23 cellular contexts compared by ENCODE assay signal in the genomic region with DNA sequence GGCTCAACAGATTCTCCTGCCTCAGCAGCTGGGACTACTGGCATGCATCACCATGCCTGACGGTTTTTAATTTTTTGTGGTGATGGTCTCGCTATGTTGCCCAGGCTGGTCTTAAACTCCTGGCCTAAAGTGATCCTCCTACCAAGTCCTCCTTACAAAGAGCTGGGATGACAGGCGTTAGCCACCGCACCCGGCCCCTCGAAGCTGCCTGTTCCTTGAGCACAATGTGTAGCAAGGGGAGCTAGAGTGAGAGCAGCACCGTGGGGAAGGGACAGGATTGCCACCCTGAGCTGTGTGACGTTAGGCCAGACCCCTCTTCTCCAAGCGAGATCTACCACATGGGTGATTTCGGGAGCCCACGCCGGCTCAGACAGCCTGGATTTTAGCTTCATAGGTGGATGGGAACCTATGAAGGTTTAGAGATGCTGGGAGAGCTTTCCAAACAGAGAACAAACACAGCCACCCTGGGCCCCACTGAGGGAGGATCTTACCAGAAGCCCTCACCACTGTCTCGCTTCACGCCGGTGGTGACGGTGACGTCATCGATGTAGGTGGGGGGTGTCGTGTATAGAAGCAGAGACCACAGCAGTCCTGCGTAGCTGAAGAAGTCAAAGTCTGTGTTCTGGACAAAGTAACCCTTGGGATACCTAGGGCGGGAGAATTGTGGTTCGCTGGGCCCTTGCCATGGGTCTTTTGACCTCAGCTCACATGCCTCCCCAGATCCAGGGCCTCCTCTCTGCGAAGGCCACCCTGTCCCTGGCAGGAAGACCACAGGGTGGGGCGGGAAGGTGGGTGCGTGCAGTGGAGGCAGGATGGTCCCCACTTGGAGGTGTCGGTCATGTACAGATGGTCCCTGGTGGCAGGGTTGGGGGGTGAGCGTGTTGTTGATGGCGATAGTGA. TPM values are rescaled to one million over a fixed set of nuclear protein-coding genes. Genes with fewer than 3 reads are reported as not detected.
DNase-seq lines count a peak whose midpoint lies in the region; ATAC-seq and TF ChIP-seq lines count a peak whose summit lies in the region.
"Had no signal": no experiment of that assay in that cellular context is flagged by ENCODE, and none has a peak within 500 bp of the region (broad histone marks: within the 10 kb centered on the region; RNA-seq: fewer than 3 reads in every experiment).

No MANE protein-coding gene starts in this region.

- H3K36me3 Mint-ChIP-seq in activated naive CD8-positive, alpha-beta T cell, result peaks cover 4% of the 10 kb centered on the region
- H3K36me3 Mint-ChIP-seq in activated naive CD8-positive, alpha-beta T cell treated with anti-CD3 and anti-CD28 coated beads for 36 hours, result peaks cover 34% of the 10 kb centered on the region
- H3K36me3 Mint-ChIP-seq in activated T-cell treated with anti-CD3 and anti-CD28 coated beads, Interleukin-2, amount 50 U/mL, for 72 hours (ENCODE audit: insufficient read depth in 2 of 2), result peaks cover 18 to 28% of the 10 kb centered on the region in 2 donors
- H3K36me3 Mint-ChIP-seq in naive B cell (peaks cover 8 to 19% of the 10 kb centered on the region in 2 donors), type B pancreatic cell (peaks cover 16% of the 10 kb centered on the region)

- H3K27ac Mint-ChIP-seq in activated naive CD8-positive, alpha-beta T cell, result peak overlapping the region; percentile 34
- no peak overlapping the region for H3K27ac Mint-ChIP-seq in activated naive CD8-positive, alpha-beta T cell treated with anti-CD3 and anti-CD28 coated beads for 36 hours
- H3K27ac Mint-ChIP-seq in activated T-cell treated with anti-CD3 and anti-CD28 coated beads, Interleukin-2, amount 50 U/mL, for 72 hours, result peak overlapping the region; percentile 25
- H3K27ac Mint-ChIP-seq in naive B cell (peak overlapping the region in 4 of 6 donors; percentile 47 to 83 (median 78)), type B pancreatic cell (no peak overlapping the region)

- no peak for TF ChIP-seq CTCF in type B pancreatic cell (conservative IDR thresholded peaks at IDR 0.05)

- H3K27me3 Mint-ChIP-seq in activated naive CD8-positive, alpha-beta T cell, result no peaks in the 10 kb centered on the region
- no peaks in the 10 kb centered on the region for H3K27me3 Mint-ChIP-seq in activated naive CD8-positive, alpha-beta T cell treated with anti-CD3 and anti-CD28 coated beads for 36 hours
- no peaks in the 10 kb centered on the region for H3K27me3 Mint-ChIP-seq in activated T-cell treated with anti-CD3 and anti-CD28 coated beads, Interleukin-2, amount 50 U/mL, for 72 hours (ENCODE audit: low read depth)
- H3K27me3 Mint-ChIP-seq in naive B cell (no peaks in the 10 kb centered on the region), type B pancreatic cell (no peaks in the 10 kb centered on the region)

- H3K9me3 Mint-ChIP-seq in activated naive CD8-positive, alpha-beta T cell (ENCODE audit: low read depth), result no peaks in the 10 kb centered on the region
- H3K9me3 Mint-ChIP-seq in activated naive CD8-positive, alpha-beta T cell treated with anti-CD3 and anti-CD28 coated beads for 36 hours, result no peaks in the 10 kb centered on the region
- H3K9me3 Mint-ChIP-seq in activated T-cell treated with anti-CD3 and anti-CD28 coated beads, Interleukin-2, amount 50 U/mL, for 72 hours, result no peaks in the 10 kb centered on the region
- no peaks in the 10 kb centered on the region for H3K9me3 Mint-ChIP-seq in naive B cell
- no peaks in the 10 kb centered on the region for H3K9me3 Mint-ChIP-seq in type B pancreatic cell

- peak overlapping the region; percentile 46 for H3K4me3 Mint-ChIP-seq in activated naive CD8-positive, alpha-beta T cell
- no peak overlapping the region for H3K4me3 Mint-ChIP-seq in activated naive CD8-positive, alpha-beta T cell treated with anti-CD3 and anti-CD28 coated beads for 36 hours
- peak overlapping the region; percentile 4 to 63 for H3K4me3 Mint-ChIP-seq in activated T-cell treated with anti-CD3 and anti-CD28 coated beads, Interleukin-2, amount 50 U/mL, for 72 hours
- H3K4me3 Mint-ChIP-seq in naive B cell, result peak overlapping the region in 7 of 8 donors; percentile 12 to 76 (median 60)
- peak overlapping the region; percentile 72 for H3K4me3 Mint-ChIP-seq in type B pancreatic cell

- DNase-seq in activated naive CD8-positive, alpha-beta T cell treated with anti-CD3 and anti-CD28 coated beads for 36 hours, result no peak
- peak; percentile 32 to 39 for DNase-seq in activated T-cell treated with anti-CD3 and anti-CD28 coated beads, Interleukin-2, amount 50 U/mL, for 72 hours
- DNase-seq in naive B cell (no peak), type B pancreatic cell (ENCODE audit: extremely low spot score, unreplicated experiment) (no peak), SK-N-DZ (ENCODE audit: low spot score) (no peak)
- DNase-seq: GOT3; NCI-H1092; NCI-H2029 treated with DMSO at 0.1 percent for 48 hours; NCI-H446 treated with DMSO at 0.1 percent for 48 hours; NK-92 treated with Interleukin-12 subunit alpha and Interleukin-12 subunit beta, amount 100 ng/mL, for 24 hours; psoas muscle had no signal

- ATAC-seq in activated T-cell treated with anti-CD3 and anti-CD28 coated beads, Interleukin-2, amount 50 U/mL, for 72 hours (replicated peaks in 1 of 2), result no peak
- no peak for ATAC-seq in naive B cell (ENCODE audit: low read depth in 2 of 2)
- no peak for ATAC-seq in HG03280 (IDR thresholded peaks at IDR 0.05; ENCODE audit: unreplicated experiment)
- no peak for ATAC-seq in GM18867 (IDR thresholded peaks at IDR 0.05; ENCODE audit: unreplicated experiment)
- ATAC-seq: psoas muscle had no signal

- H3K4me1 Mint-ChIP-seq in activated naive CD8-positive, alpha-beta T cell (ENCODE audit: low read depth), result peaks cover 24% of the 10 kb centered on the region
- H3K4me1 Mint-ChIP-seq in activated naive CD8-positive, alpha-beta T cell treated with anti-CD3 and anti-CD28 coated beads for 36 hours, result peaks cover 36% of the 10 kb centered on the region
- H3K4me1 Mint-ChIP-seq in activated T-cell treated with anti-CD3 and anti-CD28 coated beads, Interleukin-2, amount 50 U/mL, for 72 hours (ENCODE audit: low read depth), result peaks cover 51% of the 10 kb centered on the region
- H3K4me1 Mint-ChIP-seq in naive B cell (peaks cover 7 to 31% (median 30%) of the 10 kb centered on the region in 3 donors), type B pancreatic cell (ENCODE audit: unreplicated experiment) (peaks cover 5% of the 10 kb centered on the region)

RNA-seq across cellular contexts. Expression of a gene that starts 23.1 kb away (rescaled TPM):
- 10 to 100 TPM; 17.1 to 17.4 TPM for total RNA-seq in activated naive CD8-positive, alpha-beta T cell treated with anti-CD3 and anti-CD28 coated beads for 36 hours
- total RNA-seq in activated T-cell treated with anti-CD3 and anti-CD28 coated beads, Interleukin-2, amount 50 U/mL, for 72 hours, result 10 to 100 TPM; 22.7 to 22.9 TPM
- 1 to 10 TPM in 5 of 6 donors, under 1 TPM in 1; 0.78 to 3.9 (median 1.9) TPM for polyA plus RNA-seq in naive B cell (ENCODE audit: low read depth in 6 of 6)
- not detected in 2 replicates for total RNA-seq in type B pancreatic cell (ENCODE audit: low replicate concordance)
- not detected in 2 replicates for polyA plus RNA-seq in SK-N-DZ (2014; cell fraction: cytosol; rRNA removed)
- 0.08 TPM in 1 of 2 replicates, not detected in the other for polyA plus RNA-seq in SK-N-DZ (2014; cell fraction: nucleus; rRNA removed)
- total RNA-seq: cardiac muscle cell, dermis microvascular lymphatic vessel endothelial cell, fibroblast of villous mesenchyme, hepatocyte, HT-29, ureter had no signal

RNA-seq across cellular contexts. Expression of a gene that starts 37.0 kb away (rescaled TPM):
- total RNA-seq in activated naive CD8-positive, alpha-beta T cell treated with anti-CD3 and anti-CD28 coated beads for 36 hours, result 1 to 10 TPM; 1.9 to 2.4 TPM
- total RNA-seq in activated T-cell treated with anti-CD3 and anti-CD28 coated beads, Interleukin-2, amount 50 U/mL, for 72 hours, result 1 to 10 TPM; 1.6 to 1.8 TPM
- 1 to 10 TPM in 1 of 6 donors, under 1 TPM in 4, not detected in 1; 0.22 to 1.0 (median 0.47) TPM for polyA plus RNA-seq in naive B cell (ENCODE audit: low read depth in 6 of 6)
- total RNA-seq in type B pancreatic cell (ENCODE audit: low replicate concordance), result 10.7 and 12.3 TPM in 2 replicates
- 4.2 and 5.7 TPM in 2 replicates for polyA plus RNA-seq in SK-N-DZ (2014; cell fraction: cytosol; rRNA removed)
- polyA plus RNA-seq in SK-N-DZ (2014; cell fraction: nucleus; rRNA removed), result 3.6 and 4.7 TPM in 2 replicates

RNA-seq across cellular contexts. Expression of a gene that starts 40.3 kb away (rescaled TPM):
- total RNA-seq in activated naive CD8-positive, alpha-beta T cell treated with anti-CD3 and anti-CD28 coated beads for 36 hours, result under 1 TPM in 1 of 2 experiments, not detected in 1; 0.48 TPM
- 1 to 10 TPM in 1 of 2 donors, under 1 TPM in 1; 0.90 to 1.7 TPM for total RNA-seq in activated T-cell treated with anti-CD3 and anti-CD28 coated beads, Interleukin-2, amount 50 U/mL, for 72 hours
- polyA plus RNA-seq in naive B cell (ENCODE audit: low read depth in 6 of 6), result 1,000 to 10,000 TPM in 5 of 6 donors, 100 to 1,000 TPM in 1; 910 to 1,673 (median 1,335) TPM
- total RNA-seq in type B pancreatic cell (ENCODE audit: low replicate concordance), result 0.92 TPM in 1 of 2 replicates, not detected in the other
- polyA plus RNA-seq in SK-N-DZ (2014; cell fraction: cytosol; rRNA removed), result not detected in 2 replicates
- not detected in 2 replicates for polyA plus RNA-seq in SK-N-DZ (2014; cell fraction: nucleus; rRNA removed)
- total RNA-seq: dermis microvascular lymphatic vessel endothelial cell, fibroblast of villous mesenchyme, hepatocyte, HT-29, lung, skeletal muscle tissue, ureter had no signal
- polyA plus RNA-seq: hepatocyte had no signal

RNA-seq across cellular contexts. Expression of a gene that starts 48.8 kb away (rescaled TPM):
- under 1 TPM; 0.33 to 0.74 TPM for total RNA-seq in activated naive CD8-positive, alpha-beta T cell treated with anti-CD3 and anti-CD28 coated beads for 36 hours
- total RNA-seq in activated T-cell treated with anti-CD3 and anti-CD28 coated beads, Interleukin-2, amount 50 U/mL, for 72 hours, result 1 to 10 TPM in 1 of 2 donors, under 1 TPM in 1; 0.72 to 1.5 TPM
- 1 to 10 TPM in 2 of 6 donors, under 1 TPM in 2, not detected in 2; 0.13 to 4.9 (median 1.0) TPM for polyA plus RNA-seq in naive B cell (ENCODE audit: low read depth in 6 of 6)
- total RNA-seq in type B pancreatic cell (ENCODE audit: low replicate concordance), result 1.7 TPM in 1 of 2 replicates, not detected in the other
- polyA plus RNA-seq in SK-N-DZ (2014; cell fraction: cytosol; rRNA removed), result 0.13 TPM in 1 of 2 replicates, not detected in the other
- polyA plus RNA-seq in SK-N-DZ (2014; cell fraction: nucleus; rRNA removed), result 0.10 and 0.27 TPM in 2 replicates
- total RNA-seq: cardiac muscle cell, hepatocyte, HT-29, myocyte, skeletal muscle tissue had no signal

RNA-seq across cellular contexts. Expression of a gene that starts 53.8 kb away (rescaled TPM):
- 100 to 1,000 TPM; 224 to 241 TPM for total RNA-seq in activated naive CD8-positive, alpha-beta T cell treated with anti-CD3 and anti-CD28 coated beads for 36 hours
- 10 to 100 TPM; 54.4 to 62.5 TPM for total RNA-seq in activated T-cell treated with anti-CD3 and anti-CD28 coated beads, Interleukin-2, amount 50 U/mL, for 72 hours
- 10 to 100 TPM; 36.3 to 65.9 (median 62.6) TPM for polyA plus RNA-seq in naive B cell (ENCODE audit: low read depth in 6 of 6)
- total RNA-seq in type B pancreatic cell (ENCODE audit: low replicate concordance), result 87.2 and 156 TPM in 2 replicates
- polyA plus RNA-seq in SK-N-DZ (2014; cell fraction: cytosol; rRNA removed), result 9.1 and 9.4 TPM in 2 replicates
- 0.59 and 46.4 TPM in 2 replicates for polyA plus RNA-seq in SK-N-DZ (2014; cell fraction: nucleus; rRNA removed)

Comparison
In these comparisons a context has a peak if more than half of its experiments do, and no peak if none do; other contexts are left out.
1. H3K27ac Mint-ChIP-seq: peak in activated naive CD8-positive, alpha-beta T cell (single experiment), activated T-cell treated with anti-CD3 and anti-CD28 coated beads, Interleukin-2, amount 50 U/mL, for 72 hours (single experiment) and naive B cell (4 of 6); none in activated naive CD8-positive, alpha-beta T cell treated with anti-CD3 and anti-CD28 coated beads for 36 hours (single experiment) and type B pancreatic cell (single experiment).
2. DNase-seq: peak in activated T-cell treated with anti-CD3 and anti-CD28 coated beads, Interleukin-2, amount 50 U/mL, for 72 hours (2 of 2); none in activated naive CD8-positive, alpha-beta T cell treated with anti-CD3 and anti-CD28 coated beads for 36 hours (single experiment), naive B cell (single experiment), type B pancreatic cell (single experiment) and SK-N-DZ (single experiment).
3. RNA of a gene that starts 23.1 kb away (total RNA-seq): 22.7 to 22.9 TPM in activated T-cell treated with anti-CD3 and anti-CD28 coated beads, Interleukin-2, amount 50 U/mL, for 72 hours and 17.1 to 17.4 TPM in activated naive CD8-positive, alpha-beta T cell treated with anti-CD3 and anti-CD28 coated beads for 36 hours; not detected in type B pancreatic cell; every median in the first group is over 10 times any median in the second.